In the genomic region with DNA sequence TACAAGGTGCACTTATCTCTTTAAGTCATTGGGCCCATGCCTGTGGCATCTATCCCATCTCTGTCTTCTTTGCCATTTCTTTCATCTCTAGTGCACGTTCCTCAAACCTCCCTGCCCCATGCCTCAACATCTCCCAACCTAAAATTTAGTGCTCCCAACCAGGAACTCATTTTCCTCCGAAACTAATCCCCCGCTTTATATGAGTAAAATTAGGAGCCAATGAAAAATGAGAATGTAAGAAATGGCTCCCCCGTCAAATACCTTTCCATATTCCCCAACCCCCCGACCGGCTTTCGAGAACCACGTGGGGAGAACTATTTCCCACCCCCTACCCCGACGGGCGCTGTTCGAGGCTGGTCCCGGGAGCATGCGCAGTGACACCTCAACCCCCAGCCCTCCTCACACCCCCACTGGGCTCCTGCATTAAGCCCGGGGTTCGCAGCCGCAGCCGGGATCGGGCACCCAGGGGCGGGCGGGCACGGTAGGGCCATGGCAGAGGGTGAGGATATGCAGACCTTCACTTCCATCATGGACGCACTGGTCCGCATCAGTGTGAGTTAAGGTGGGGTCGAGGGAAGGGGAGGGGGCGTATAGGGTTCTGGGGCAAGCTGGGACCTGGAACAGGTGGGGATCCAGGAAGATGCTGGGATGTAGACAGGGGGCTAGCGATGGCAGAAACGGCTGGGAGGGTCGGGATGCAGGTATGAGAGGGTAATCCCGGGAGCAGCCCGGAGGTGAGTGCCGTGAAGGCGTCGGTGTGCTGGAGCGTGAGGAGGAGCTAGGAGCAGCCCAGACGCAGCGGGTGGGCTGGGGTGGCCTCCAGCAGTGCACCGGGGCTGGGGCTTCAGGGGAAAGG, we compare ENCODE assay signal across 8 cellular contexts. TPM values are rescaled to one million over a fixed set of nuclear protein-coding genes. Genes with fewer than 3 reads are reported as not detected.
A peak's percentile ranks its signal among the peaks of the same experiment; 100 is the strongest.
DNase-seq lines count a peak whose midpoint lies in the region; ATAC-seq and TF ChIP-seq lines count a peak whose summit lies in the region.

Gene TRIM46 (plus strand): TSS at position 372 of the 856 bp plus-strand sequence. CDS start 118 bp downstream, at position 490.

- peaks cover 46% of the 10 kb centered on the region for H3K4me1 Mint-ChIP-seq in Calu3 (ENCODE audit: low read depth, unreplicated experiment)
- H3K4me1 Mint-ChIP-seq in activated naive CD8-positive, alpha-beta T cell treated with anti-CD3 and anti-CD28 coated beads, Interleukin-2, amount 50 U/mL, for 24 hours, result peaks cover 50% of the 10 kb centered on the region
- H3K4me1 Mint-ChIP-seq in progenitor cell of endocrine pancreas (ENCODE audit: low read depth), result peaks cover 29% of the 10 kb centered on the region

- no peak for DNase-seq in Calu3
- peak; percentile 32 for DNase-seq in HuH-7.5 (ENCODE audit: low spot score)
- peak; percentile 57 to 69 for DNase-seq in SJCRH30
- peak; percentile 79 for DNase-seq in activated naive CD8-positive, alpha-beta T cell treated with anti-CD3 and anti-CD28 coated beads, Interleukin-2, amount 50 U/mL, for 24 hours
- no peak for DNase-seq in left ventricle myocardium inferior
- DNase-seq in progenitor cell of endocrine pancreas (ENCODE audit: low spot score, unreplicated experiment), result no peak

- H3K4me3 Mint-ChIP-seq in Calu3 (ENCODE audit: low read depth, unreplicated experiment) (peak within 1 kb of the TSS; percentile 96), progenitor cell of endocrine pancreas (ENCODE audit: low read depth) (peak within 1 kb of the TSS; percentile 93)
- H3K4me3 Mint-ChIP-seq in activated naive CD8-positive, alpha-beta T cell treated with anti-CD3 and anti-CD28 coated beads, Interleukin-2, amount 50 U/mL, for 24 hours, result peak within 1 kb of the TSS; percentile 99

- H3K9me3 Mint-ChIP-seq in Calu3 (ENCODE audit: low read depth, unreplicated experiment) (no peaks in the 10 kb centered on the region), progenitor cell of endocrine pancreas (ENCODE audit: low read depth) (no peaks in the 10 kb centered on the region)
- no peaks in the 10 kb centered on the region for H3K9me3 Mint-ChIP-seq in activated naive CD8-positive, alpha-beta T cell treated with anti-CD3 and anti-CD28 coated beads, Interleukin-2, amount 50 U/mL, for 24 hours

- H3K27me3 ChIP-seq in SJCRH30 (no peaks in the 10 kb centered on the region), left ventricle myocardium inferior (ENCODE audit: low read depth) (peaks cover 27% of the 10 kb centered on the region)

- intact Hi-C loops in Calu3 (cut with micrococcal nuclease; ENCODE audit: unreplicated experiment) (no loop called here), left ventricle myocardium inferior (cut with micrococcal nuclease) (no loop called here)

- H3K4me3 ChIP-seq in SJCRH30, result peak within 1 kb of the TSS; percentile 91
- H3K4me3 ChIP-seq in left ventricle myocardium inferior, result peak within 1 kb of the TSS; percentile 93

- H3K9me3 ChIP-seq in SJCRH30 (replicated peaks) (no peaks in the 10 kb centered on the region), left ventricle myocardium inferior (replicated peaks) (no peaks in the 10 kb centered on the region)

- H3K4me1 ChIP-seq in SJCRH30 (peaks cover 9% of the 10 kb centered on the region), left ventricle myocardium inferior (peaks cover 42% of the 10 kb centered on the region)

- no peaks in the 10 kb centered on the region for H3K36me3 ChIP-seq in SJCRH30
- H3K36me3 ChIP-seq in left ventricle myocardium inferior, result peaks cover 21% of the 10 kb centered on the region

- peaks cover 45% of the 10 kb centered on the region for H3K36me3 Mint-ChIP-seq in Calu3 (ENCODE audit: insufficient read depth, unreplicated experiment)
- H3K36me3 Mint-ChIP-seq in activated naive CD8-positive, alpha-beta T cell treated with anti-CD3 and anti-CD28 coated beads, Interleukin-2, amount 50 U/mL, for 24 hours (ENCODE audit: low read depth), result peaks cover 32% of the 10 kb centered on the region
- H3K36me3 Mint-ChIP-seq in progenitor cell of endocrine pancreas (ENCODE audit: insufficient read depth), result peaks cover 6% of the 10 kb centered on the region

- peak within 1 kb of the TSS; percentile 66 for H3K27ac ChIP-seq in SJCRH30
- peak within 1 kb of the TSS; percentile 96 for H3K27ac ChIP-seq in left ventricle myocardium inferior (replicated peaks)

- BruUV-seq in Calu3 (replicated peaks; lab: Mats Ljungman, UMichigan), result no TSS peak

- ATAC-seq in activated naive CD8-positive, alpha-beta T cell treated with anti-CD3 and anti-CD28 coated beads, Interleukin-2, amount 50 U/mL, for 24 hours, result peak; percentile 34
- ATAC-seq in HG03442 (IDR thresholded peaks at IDR 0.05; ENCODE audit: unreplicated experiment) (no peak), GM21529 (IDR thresholded peaks at IDR 0.05; ENCODE audit: unreplicated experiment) (no peak)

- H3K27me3 Mint-ChIP-seq in Calu3 (ENCODE audit: unreplicated experiment) (peaks cover 21% of the 10 kb centered on the region), progenitor cell of endocrine pancreas (no peaks in the 10 kb centered on the region)
- peaks cover 2% of the 10 kb centered on the region for H3K27me3 Mint-ChIP-seq in activated naive CD8-positive, alpha-beta T cell treated with anti-CD3 and anti-CD28 coated beads, Interleukin-2, amount 50 U/mL, for 24 hours

- H3K27ac Mint-ChIP-seq in Calu3 (ENCODE audit: unreplicated experiment), result peak within 1 kb of the TSS; percentile 83
- peak within 1 kb of the TSS; percentile 99 for H3K27ac Mint-ChIP-seq in activated naive CD8-positive, alpha-beta T cell treated with anti-CD3 and anti-CD28 coated beads, Interleukin-2, amount 50 U/mL, for 24 hours
- peak within 1 kb of the TSS; percentile 96 for H3K27ac Mint-ChIP-seq in progenitor cell of endocrine pancreas

- TF ChIP-seq CTCF in Calu3 (IDR thresholded peaks at IDR 0.05; ENCODE audit: unreplicated experiment) (no peak), left ventricle myocardium inferior (IDR thresholded peaks at IDR 0.05; ENCODE audit: borderline replicate concordance) (peak; percentile 7), progenitor cell of endocrine pancreas (IDR thresholded peaks at IDR 0.05; ENCODE audit: unreplicated experiment) (no peak)

- CTCF ChIA-PET in Calu3 (lab: Charles Lee), result interaction anchor here (0.7 to 3.8 kb wide), 27 partner anchors 12 to 614 kb away, joined by 3 to 32 read pairs (median 5); partner anchors contain the start of genes ADAM15, CLK2, DPM3 and PMVK

RNA-seq across cellular contexts. Expression of gene TRIM46, which starts in this region (rescaled TPM):
- total RNA-seq in Calu3 (2022) (1.1 and 1.8 TPM in 2 replicates), left ventricle myocardium inferior (0.11 TPM), progenitor cell of endocrine pancreas (21.1 and 25.7 TPM in 2 replicates)
- 0.79 and 1.0 TPM in 2 replicates for total RNA-seq in SJCRH30 (2014; rRNA removed; shearing (Covaris generic))

Comparison
In these comparisons a context has a peak if more than half of its experiments do, and no peak if none do; other contexts are left out.
1. DNase-seq: peak in HuH-7.5 (single experiment), SJCRH30 (2 of 2) and activated naive CD8-positive, alpha-beta T cell treated with anti-CD3 and anti-CD28 coated beads, Interleukin-2, amount 50 U/mL, for 24 hours (single experiment); none in Calu3 (single experiment), left ventricle myocardium inferior (single experiment) and progenitor cell of endocrine pancreas (single experiment).
2. Peak in every context shown above with its lines, with median percentiles within 50 percentile points of each other: H3K27ac Mint-ChIP-seq and H3K4me3 Mint-ChIP-seq.